19 cellular contexts compared by ENCODE assay signal in the genomic region with DNA sequence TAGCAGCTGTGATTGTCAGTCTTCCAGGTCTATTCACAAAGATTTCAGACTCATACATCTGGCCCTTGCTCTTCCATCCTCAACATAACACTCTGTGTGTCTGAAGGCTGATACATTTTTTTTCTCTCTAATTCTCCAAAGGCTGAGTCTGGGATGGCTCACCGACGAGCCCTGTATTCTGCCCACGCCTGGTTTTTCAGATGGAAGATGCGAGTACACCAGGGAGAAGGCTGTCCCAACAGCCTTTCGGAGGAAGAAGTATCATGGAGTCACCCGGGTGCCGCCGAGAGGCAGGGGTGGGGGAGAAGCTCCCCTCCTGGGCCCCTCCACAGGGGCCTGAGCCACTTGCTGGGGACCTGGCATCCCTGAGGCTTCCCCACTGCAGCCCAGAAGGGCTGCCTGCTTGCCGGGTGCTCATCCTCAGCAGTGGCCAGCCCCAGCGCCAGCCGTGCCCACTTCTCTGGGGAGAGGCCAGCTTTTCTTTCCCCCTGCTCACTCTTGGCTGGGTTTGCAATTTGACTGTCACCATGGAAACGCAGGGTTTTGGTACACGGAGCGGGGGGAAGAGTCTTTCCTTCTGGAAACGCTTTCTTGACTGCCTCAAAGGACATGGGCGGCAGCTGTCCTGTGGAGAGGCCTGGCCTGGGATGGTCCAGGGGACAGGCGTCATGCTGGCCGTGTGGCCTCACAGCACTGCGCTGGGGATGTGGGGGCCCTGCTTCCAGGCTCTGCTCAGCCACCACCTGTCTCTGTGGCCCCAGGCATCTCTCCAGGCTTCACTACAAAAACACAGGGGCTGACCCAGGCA. TPM values are rescaled to one million over a fixed set of nuclear protein-coding genes. Genes with fewer than 3 reads are reported as not detected.
DNase-seq lines count a peak whose midpoint lies in the region; ATAC-seq and TF ChIP-seq lines count a peak whose summit lies in the region.
"Had no signal": no experiment of that assay in that cellular context is flagged by ENCODE, and none has a peak within 500 bp of the region (broad histone marks: within the 10 kb centered on the region; RNA-seq: fewer than 3 reads in every experiment).

No MANE protein-coding gene starts in this region.

- no peaks in the 10 kb centered on the region for H3K9me3 ChIP-seq in BLaER1 treated with 17β-estradiol and CSF1 and Interleukin-3, amounts not matched to agents 10 nM and 100 nM (replicated peaks in 1 of 11)
- H3K9me3 ChIP-seq in neural progenitor cell (ENCODE audit: low read depth), result no peaks in the 10 kb centered on the region
- H3K9me3 ChIP-seq: SK-N-SH, vagina had no signal

- H3K4me1 Mint-ChIP-seq in WTC11 (peaks cover 5% of the 10 kb centered on the region), neural progenitor cell (peaks cover 19% of the 10 kb centered on the region)
- H3K4me1 Mint-ChIP-seq: activated CD4-positive, alpha-beta T cell treated with anti-CD3 and anti-CD28 coated beads, Interleukin-2, amount 10 ng/mL, durations not matched to agents 7 days and 5 days; activated naive CD8-positive, alpha-beta T cell treated with anti-CD3 and anti-CD28 coated beads for 36 hours; central memory CD8-positive, alpha-beta T cell; stimulated activated naive CD8-positive, alpha-beta T cell treated with anti-CD3 and anti-CD28 coated beads, Interleukin-15, amount 100 ng/mL, for 72 hours had no signal

- H3F3A ChIP-seq in neural progenitor cell (ENCODE audit: low read depth), result no peaks in the 10 kb centered on the region

- H3K4me1 ChIP-seq in BLaER1 treated with 17β-estradiol and CSF1 and Interleukin-3, amounts not matched to agents 10 nM and 100 nM, result peaks cover 47 to 72% (median 55%) of the 10 kb centered on the region in 10 experiments
- H3K4me1 ChIP-seq in neural progenitor cell, result peaks cover 7% of the 10 kb centered on the region
- H3K4me1 ChIP-seq: vagina had no signal

- CTCF ChIA-PET in WTC11 (lab: Charles Lee), result no interaction called here

- H3K4me3 Mint-ChIP-seq in WTC11, result no peak overlapping the region
- H3K4me3 Mint-ChIP-seq in neural progenitor cell, result no peak overlapping the region
- H3K4me3 Mint-ChIP-seq: activated CD4-positive, alpha-beta T cell treated with anti-CD3 and anti-CD28 coated beads, Interleukin-2, amount 10 ng/mL, durations not matched to agents 7 days and 5 days; activated naive CD8-positive, alpha-beta T cell treated with anti-CD3 and anti-CD28 coated beads for 36 hours; central memory CD8-positive, alpha-beta T cell; HFFc6; stimulated activated naive CD8-positive, alpha-beta T cell treated with anti-CD3 and anti-CD28 coated beads, Interleukin-15, amount 100 ng/mL, for 72 hours had no signal

- H3K27ac Mint-ChIP-seq in WTC11, result 0 out of 2 replicates have a peak overlapping the region, but pooled peaks have one; percentile 36
- peak overlapping the region; percentile 3 for H3K27ac Mint-ChIP-seq in neural progenitor cell
- H3K27ac Mint-ChIP-seq: activated CD4-positive, alpha-beta T cell treated with anti-CD3 and anti-CD28 coated beads, Interleukin-2, amount 10 ng/mL, durations not matched to agents 7 days and 5 days; activated naive CD8-positive, alpha-beta T cell treated with anti-CD3 and anti-CD28 coated beads for 36 hours; HFFc6 had no signal

- ATAC-seq in WTC11 (no peak), omental fat pad (ENCODE audit: low FRiP score) (no peak)
- ATAC-seq: stimulated activated naive CD8-positive, alpha-beta T cell treated with anti-CD3 and anti-CD28 coated beads, Interleukin-15, amount 100 ng/mL, for 72 hours had no signal

- no peaks in the 10 kb centered on the region for H3K79me2 ChIP-seq in neural progenitor cell (ENCODE audit: low read depth)

- peaks cover 0 to 13% (median 0%) of the 10 kb centered on the region in 11 experiments; a peak in 4 of 22 replicates for H4K20me1 ChIP-seq in BLaER1 treated with 17β-estradiol and CSF1 and Interleukin-3, amounts not matched to agents 10 nM and 100 nM
- H4K20me1 ChIP-seq in neural progenitor cell (ENCODE audit: low read depth), result no peaks in the 10 kb centered on the region

- no peak for DNase-seq in WTC11 (ENCODE audit: low spot score)
- peak; percentile 22 to 32 for DNase-seq in hippocampal formation (lab: John Stamatoyannopoulos, UW)
- peak; percentile 45 for DNase-seq in neural progenitor cell (ENCODE audit: low spot score)
- no peak for DNase-seq in omental fat pad (ENCODE audit: low spot score)
- DNase-seq in NCI-H1694 (lab: John Stamatoyannopoulos, UW), result no peak
- DNase-seq in DMS153 treated with DMSO at 0.1 percent for 48 hours (lab: John Stamatoyannopoulos, UW; ENCODE audit: unreplicated experiment), result no peak
- DNase-seq in central memory CD4-positive, alpha-beta T cell, result no peak
- DNase-seq: activated CD4-positive, alpha-beta T cell treated with anti-CD3 and anti-CD28 coated beads, Interleukin-2, amount 10 ng/mL, durations not matched to agents 7 days and 5 days; activated naive CD8-positive, alpha-beta T cell treated with anti-CD3 and anti-CD28 coated beads for 36 hours; activated T-cell treated with anti-CD3 and anti-CD28 coated beads for 4 hours; HFFc6; NCI-H1092; NCI-H345; SK-N-SH; stimulated activated naive CD8-positive, alpha-beta T cell treated with anti-CD3 and anti-CD28 coated beads, Interleukin-15, amount 100 ng/mL, for 72 hours had no signal

- H3K27me3 ChIP-seq in BLaER1 treated with 17β-estradiol and CSF1 and Interleukin-3, amounts not matched to agents 10 nM and 100 nM, result 0 out of 22 replicates have a peak, but pooled peaks cover 0 to 3% (median 0%) of the 10 kb centered on the region in 11 experiments
- H3K27me3 ChIP-seq in neural progenitor cell, result no peaks in the 10 kb centered on the region
- H3K27me3 ChIP-seq: vagina had no signal

- H3K36me3 ChIP-seq in BLaER1 treated with 17β-estradiol and CSF1 and Interleukin-3, amounts not matched to agents 10 nM and 100 nM, result no peaks in the 10 kb centered on the region
- H3K36me3 ChIP-seq in neural progenitor cell, result no peaks in the 10 kb centered on the region
- H3K36me3 ChIP-seq: vagina had no signal

- no peak overlapping the region for H3K27ac ChIP-seq in BLaER1 treated with 17β-estradiol and CSF1 and Interleukin-3, amounts not matched to agents 10 nM and 100 nM
- H3K27ac ChIP-seq in neural progenitor cell, result no peak overlapping the region
- H3K27ac ChIP-seq: vagina had no signal

- POLR2A ChIA-PET in WTC11 (lab: Charles Lee), result no interaction called here

- H3K36me3 Mint-ChIP-seq in WTC11 (no peaks in the 10 kb centered on the region), neural progenitor cell (no peaks in the 10 kb centered on the region)
- H3K36me3 Mint-ChIP-seq: activated naive CD8-positive, alpha-beta T cell treated with anti-CD3 and anti-CD28 coated beads for 36 hours had no signal

- H3K27me3 Mint-ChIP-seq in WTC11 (ENCODE audit: low read depth), result no peaks in the 10 kb centered on the region
- H3K27me3 Mint-ChIP-seq in neural progenitor cell (ENCODE audit: insufficient read depth, low read depth), result peaks cover 13% of the 10 kb centered on the region
- H3K27me3 Mint-ChIP-seq: activated CD4-positive, alpha-beta T cell treated with anti-CD3 and anti-CD28 coated beads, Interleukin-2, amount 10 ng/mL, durations not matched to agents 7 days and 5 days; activated naive CD8-positive, alpha-beta T cell treated with anti-CD3 and anti-CD28 coated beads for 36 hours; central memory CD8-positive, alpha-beta T cell; stimulated activated naive CD8-positive, alpha-beta T cell treated with anti-CD3 and anti-CD28 coated beads, Interleukin-15, amount 100 ng/mL, for 72 hours had no signal

- TF ChIP-seq CTCF in WTC11 (IDR thresholded peaks at IDR 0.05), result no peak
- no peak for TF ChIP-seq CTCF in neural progenitor cell (IDR thresholded peaks at IDR 0.05)
- no peak for TF ChIP-seq CTCF in omental fat pad (IDR thresholded peaks at IDR 0.05)

- H3K9ac ChIP-seq in BLaER1 treated with 17β-estradiol and CSF1 and Interleukin-3, amounts not matched to agents 10 nM and 100 nM, result no peak overlapping the region
- H3K9ac ChIP-seq in neural progenitor cell, result no peak overlapping the region
- H3K9ac ChIP-seq: SK-N-SH had no signal

- no peak overlapping the region for H3K4me3 ChIP-seq in BLaER1 treated with 17β-estradiol and CSF1 and Interleukin-3, amounts not matched to agents 10 nM and 100 nM
- H3K4me3 ChIP-seq in neural progenitor cell, result no peak overlapping the region
- H3K4me3 ChIP-seq: vagina had no signal

- H2AFZ ChIP-seq in neural progenitor cell (replicated peaks), result no peak overlapping the region

- H3K4me2 ChIP-seq in BLaER1 treated with 17β-estradiol and CSF1 and Interleukin-3, amounts not matched to agents 10 nM and 100 nM, result peak overlapping the region; percentile 58 to 92 (median 87); a peak in 20 of 22 replicates
- H3K4me2 ChIP-seq in neural progenitor cell, result no peak overlapping the region
- H3K4me2 ChIP-seq: SK-N-SH had no signal

- H3K9me3 Mint-ChIP-seq in WTC11, result no peaks in the 10 kb centered on the region; the same call in 1 of the 2 replicates
- H3K9me3 Mint-ChIP-seq in neural progenitor cell, result no peaks in the 10 kb centered on the region
- H3K9me3 Mint-ChIP-seq: activated CD4-positive, alpha-beta T cell treated with anti-CD3 and anti-CD28 coated beads, Interleukin-2, amount 10 ng/mL, durations not matched to agents 7 days and 5 days; activated naive CD8-positive, alpha-beta T cell treated with anti-CD3 and anti-CD28 coated beads for 36 hours; central memory CD8-positive, alpha-beta T cell; HFFc6; stimulated activated naive CD8-positive, alpha-beta T cell treated with anti-CD3 and anti-CD28 coated beads, Interleukin-15, amount 100 ng/mL, for 72 hours had no signal

TF ChIP-seq in WTC11, 78 proteins besides CTCF, POLR2A, EP300 and RAD21 (continues in another document):
- TF ChIP-seq, protein P1, sequence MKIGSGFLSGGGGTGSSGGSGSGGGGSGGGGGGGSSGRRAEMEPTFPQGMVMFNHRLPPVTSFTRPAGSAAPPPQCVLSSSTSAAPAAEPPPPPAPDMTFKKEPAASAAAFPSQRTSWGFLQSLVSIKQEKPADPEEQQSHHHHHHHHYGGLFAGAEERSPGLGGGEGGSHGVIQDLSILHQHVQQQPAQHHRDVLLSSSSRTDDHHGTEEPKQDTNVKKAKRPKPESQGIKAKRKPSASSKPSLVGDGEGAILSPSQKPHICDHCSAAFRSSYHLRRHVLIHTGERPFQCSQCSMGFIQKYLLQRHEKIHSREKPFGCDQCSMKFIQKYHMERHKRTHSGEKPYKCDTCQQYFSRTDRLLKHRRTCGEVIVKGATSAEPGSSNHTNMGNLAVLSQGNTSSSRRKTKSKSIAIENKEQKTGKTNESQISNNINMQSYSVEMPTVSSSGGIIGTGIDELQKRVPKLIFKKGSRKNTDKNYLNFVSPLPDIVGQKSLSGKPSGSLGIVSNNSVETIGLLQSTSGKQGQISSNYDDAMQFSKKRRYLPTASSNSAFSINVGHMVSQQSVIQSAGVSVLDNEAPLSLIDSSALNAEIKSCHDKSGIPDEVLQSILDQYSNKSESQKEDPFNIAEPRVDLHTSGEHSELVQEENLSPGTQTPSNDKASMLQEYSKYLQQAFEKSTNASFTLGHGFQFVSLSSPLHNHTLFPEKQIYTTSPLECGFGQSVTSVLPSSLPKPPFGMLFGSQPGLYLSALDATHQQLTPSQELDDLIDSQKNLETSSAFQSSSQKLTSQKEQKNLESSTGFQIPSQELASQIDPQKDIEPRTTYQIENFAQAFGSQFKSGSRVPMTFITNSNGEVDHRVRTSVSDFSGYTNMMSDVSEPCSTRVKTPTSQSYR (CRISPR knock-in tag; IDR thresholded peaks at IDR 0.05), result no peak
- TF ChIP-seq HMGA2 (CRISPR knock-in tag; IDR thresholded peaks at IDR 0.05), result no peak

RNA-seq across cellular contexts. Expression of a gene that starts 45.5 kb away (rescaled TPM):
- total RNA-seq in WTC11 (2021) (2.1 to 2.7 TPM (median 2.5 TPM) in 3 replicates), neural progenitor cell (ENCODE audit: low replicate concordance) (0.31 and 0.34 TPM in 2 replicates), omental fat pad (10 to 100 TPM in 2 of 4 donors, 1 to 10 TPM in 2; 4.9 to 41.9 (median 19.3) TPM)
- total RNA-seq: activated CD4-positive, alpha-beta T cell treated with anti-CD3 and anti-CD28 coated beads, Interleukin-2, amount 10 ng/mL, durations not matched to agents 7 days and 5 days; HFFc6; osteoblast had no signal

Comparison
In these comparisons a context has a peak if more than half of its experiments do, and no peak if none do; other contexts are left out.
1. DNase-seq: peak in hippocampal formation (2 of 2) and neural progenitor cell (single experiment); none in WTC11 (single experiment), omental fat pad (single experiment), NCI-H1694 (single experiment), DMS153 treated with DMSO at 0.1 percent for 48 hours (single experiment) and central memory CD4-positive, alpha-beta T cell (single experiment).